8 cellular contexts compared by ENCODE assay signal in genomic region chr21:34889287-34889536, GRCh38.
A peak's percentile ranks its signal among the peaks of the same experiment; 100 is the strongest.
DNase-seq lines count a peak whose midpoint lies in the region; ATAC-seq and TF ChIP-seq lines count a peak whose summit lies in the region.

No MANE protein-coding gene starts in this region.

- POLR2A ChIA-PET in T-cell (lab: Charles Lee) = no interaction called here

- peaks cover 10% of the 10 kb centered on the region for H3K36me3 ChIP-seq in brain microvascular endothelial cell (replicated peaks)

- H3K9me3 Mint-ChIP-seq in T-cell = no peaks in the 10 kb centered on the region

- DNase-seq in NCI-H510A treated with DMSO at 0.1 percent for 48 hours (lab: John Stamatoyannopoulos, UW) (peak; percentile 39), NCI-H510A (lab: John Stamatoyannopoulos, UW) (no peak), T-cell (peak in 23 of 34 experiments; percentile 17 to 58 (median 41)), brain microvascular endothelial cell (peak; percentile 68), kidney tubule cell (ENCODE audit: low spot score) (peak; percentile 76)
- DNase-seq in stimulated activated CD4-positive, alpha-beta T cell treated with anti-CD3 and anti-CD28 coated beads, TNF-alpha, amount 100 ng/mL, for 4 hours (ENCODE audit: low read depth in 3 of 3) = peak in 2 of 3 experiments; percentile 45 to 53

- H3K27me3 ChIP-seq in brain microvascular endothelial cell (replicated peaks) = no peaks in the 10 kb centered on the region

- peaks cover 56 to 66% (median 60%) of the 10 kb centered on the region in 3 donors for H3K4me1 Mint-ChIP-seq in T-cell

- CTCF ChIA-PET in T-cell (lab: Charles Lee) = interaction anchor here (0.6 to 2.1 kb wide), 9 partner anchors 20 to 950 kb away, joined by 3 to 12 read pairs (median 5); partner anchors contain the start of gene RUNX1 (in 1 of the 2)

- TF ChIP-seq CTCF in brain microvascular endothelial cell (IDR thresholded peaks at IDR 0.05; ENCODE audit: low read depth, low read length, missing control alignments) = no peak

- H3K27ac ChIP-seq in brain microvascular endothelial cell = peak overlapping the region; percentile 97

- H3K4me3 Mint-ChIP-seq in T-cell = peak overlapping the region; percentile 83 to 98 (median 89)

- H3K27me3 Mint-ChIP-seq in T-cell = no peaks in the 10 kb centered on the region

- H3K36me3 Mint-ChIP-seq in T-cell = no peaks in the 10 kb centered on the region

- in situ Hi-C loops in brain microvascular endothelial cell (cut with HindIII; ENCODE audit: low pct_ligation_motif_present, low sequenced_read_pairs) = no loop called here

- peak overlapping the region; percentile 68 for H3K4me3 ChIP-seq in brain microvascular endothelial cell (ENCODE audit: low read depth, low read length)

- peak; percentile 5 for ATAC-seq in HG03565 (IDR thresholded peaks at IDR 0.05; ENCODE audit: unreplicated experiment)
- ATAC-seq in T-cell (replicated peaks in 1 of 4) = peak; percentile 0 to 5 (median 2)
- no peak for ATAC-seq in HG02885 (IDR thresholded peaks at IDR 0.05; ENCODE audit: poor library complexity, unreplicated experiment)

- H3K27ac Mint-ChIP-seq in T-cell = peak overlapping the region; percentile 85 to 89
